Comparison of ENCODE assay signal across 15 cellular contexts in genomic region chr9:7363777-7364477, GRCh38.
DNase-seq lines count a peak whose midpoint lies in the region; ATAC-seq, FAIRE-seq and TF ChIP-seq lines count a peak whose summit lies in the region.
"Had no signal": no experiment of that assay in that cellular context is flagged by ENCODE, and none has a peak within 500 bp of the region (broad histone marks: within the 10 kb centered on the region; RNA-seq: fewer than 3 reads in every experiment).

No MANE protein-coding gene starts in this region.

- H2BK15ac ChIP-seq in mesenchymal stem cell (ENCODE audit: low read depth, poor library complexity, severe bottlenecking) = peak overlapping the region; percentile 52

- peak overlapping the region; percentile 64; the same call in 1 of the 2 replicates for H3K27ac Mint-ChIP-seq in WTC11
- H3K27ac Mint-ChIP-seq: B cell; CD4-positive, alpha-beta memory T cell had no signal

- H2BK5ac ChIP-seq in mesenchymal stem cell (ENCODE audit: low read depth, low read length, poor library complexity, severe bottlenecking) = no peak overlapping the region

- H3K27me3 ChIP-seq in A673 (replicated peaks; ENCODE audit: insufficient read depth, low read depth, low read length, poor library complexity) = no peaks in the 10 kb centered on the region
- H3K27me3 ChIP-seq in mesenchymal stem cell (ENCODE audit: control insufficient read depth in 1 of 2, insufficient read depth in 1 of 2, low read length in 2 of 2) = peaks cover 0 to 3% of the 10 kb centered on the region in 2 experiments
- H3K27me3 ChIP-seq in upper lobe of right lung = no peaks in the 10 kb centered on the region

- no peak overlapping the region for H3K14ac ChIP-seq in mesenchymal stem cell (ENCODE audit: low read length in 2 of 2)

- CTCF ChIA-PET in A673 (lab: Charles Lee) = no interaction called here
- CTCF ChIA-PET in WTC11 (lab: Charles Lee) = interaction anchor here (1.2 to 1.7 kb wide), 2 partner anchors 38 to 311 kb away, joined by 3 to 4 read pairs; no protein-coding TSS in a partner anchor

- no peak overlapping the region for H3K4me3 Mint-ChIP-seq in WTC11
- H3K4me3 Mint-ChIP-seq: B cell; CD4-positive, alpha-beta memory T cell had no signal

- no peaks in the 10 kb centered on the region for H3K36me3 Mint-ChIP-seq in WTC11
- H3K36me3 Mint-ChIP-seq: CD4-positive, alpha-beta memory T cell had no signal

- no peaks in the 10 kb centered on the region for H3K9me3 Mint-ChIP-seq in WTC11
- H3K9me3 Mint-ChIP-seq: CD4-positive, alpha-beta memory T cell had no signal

- H3K18ac ChIP-seq in mesenchymal stem cell (ENCODE audit: low read depth in 1 of 2, low read length in 2 of 2) = peak overlapping the region; percentile 29 to 81

- H3K4me3 ChIP-seq in A673 (ENCODE audit: low read depth, low read length, poor library complexity, severe bottlenecking) (no peak overlapping the region), mesenchymal stem cell (ENCODE audit: insufficient read depth in 1 of 2, low read depth in 1 of 2, low read length in 2 of 2) (no peak overlapping the region), coronary artery (no peak overlapping the region), upper lobe of right lung (no peak overlapping the region)

- peak overlapping the region; percentile 58 for H2BK120ac ChIP-seq in mesenchymal stem cell (ENCODE audit: low read depth, low read length)

- H3K36me3 ChIP-seq in A673 (ENCODE audit: insufficient read depth, low read length, poor library complexity, severe bottlenecking) (no peaks in the 10 kb centered on the region), mesenchymal stem cell (ENCODE audit: control insufficient read depth in 1 of 2, insufficient read depth in 2 of 2, low read depth in 1 of 2, low read length in 2 of 2) (no peaks in the 10 kb centered on the region), upper lobe of right lung (no peaks in the 10 kb centered on the region)

- H3K27ac ChIP-seq in A673 (ENCODE audit: low read depth, low read length, poor library complexity, severe bottlenecking) = no peak overlapping the region
- H3K27ac ChIP-seq in mesenchymal stem cell (ENCODE audit: low read length, poor library complexity, severe bottlenecking) = no peak overlapping the region
- no peak overlapping the region for H3K27ac ChIP-seq in coronary artery
- no peak overlapping the region for H3K27ac ChIP-seq in upper lobe of right lung
- H3K27ac ChIP-seq: KMS-11 had no signal

- no peak overlapping the region for H3K23ac ChIP-seq in mesenchymal stem cell (ENCODE audit: low read length in 2 of 2)

- H3K4me1 Mint-ChIP-seq in WTC11 = peaks cover 16% of the 10 kb centered on the region
- H3K4me1 Mint-ChIP-seq: B cell; CD4-positive, alpha-beta memory T cell had no signal

- H3K4me1 ChIP-seq in A673 (ENCODE audit: insufficient read depth, low read length, poor library complexity, severe bottlenecking) = peaks cover 28% of the 10 kb centered on the region
- no peaks in the 10 kb centered on the region for H3K4me1 ChIP-seq in mesenchymal stem cell (ENCODE audit: control insufficient read depth, insufficient read depth, low read depth, low read length)
- peaks cover 12% of the 10 kb centered on the region for H3K4me1 ChIP-seq in upper lobe of right lung

- intact Hi-C loops in A673 (cut with micrococcal nuclease; ENCODE audit: unreplicated experiment) (no loop called here), upper lobe of right lung (cut with DNase I) (no loop called here)

- peak overlapping the region; percentile 39 for H4K91ac ChIP-seq in mesenchymal stem cell (ENCODE audit: low read length)

- WGBS in mesenchymal stem cell = 93% methylated on average over 2 of the region's 4 CpGs

- H3K4ac ChIP-seq in mesenchymal stem cell (ENCODE audit: low read depth in 1 of 2, low read length in 2 of 2) = no peak overlapping the region

- no peaks in the 10 kb centered on the region for H3K79me1 ChIP-seq in mesenchymal stem cell (replicated peaks; ENCODE audit: low read length, poor library complexity, severe bottlenecking)

- no peak overlapping the region for H2AFZ ChIP-seq in mesenchymal stem cell (ENCODE audit: low read depth, low read length)

- no TSS peak for BruUV-seq in A673 (replicated peaks; lab: Mats Ljungman, UMichigan)

- peak; percentile 13; the same call in 1 of the 2 replicates for ATAC-seq in WTC11
- ATAC-seq in upper lobe of right lung = no peak
- no peak for ATAC-seq in HG03280 (IDR thresholded peaks at IDR 0.05; ENCODE audit: unreplicated experiment)

- peak; percentile 41 for FAIRE-seq in GM18507 (lab: Jason Lieb, UNC)

- DNase-seq in A673 (ENCODE audit: low spot score) (peak; percentile 10), GM18507 (ENCODE audit: extremely low spot score, insufficient read length, low read depth) (no peak), WTC11 (ENCODE audit: low spot score) (no peak), mesenchymal stem cell (no peak), coronary artery (ENCODE audit: low spot score) (no peak), cerebellum (ENCODE audit: low spot score) (no peak), upper lobe of right lung (no peak)
- DNase-seq: CD4-positive, alpha-beta memory T cell; H7; NCI-H1092 treated with DMSO at 0.1 percent for 48 hours; NCI-H187; NCI-H2171 treated with DMSO at 0.1 percent for 48 hours had no signal

- H3K27me3 Mint-ChIP-seq in WTC11 (ENCODE audit: low read depth) = no peaks in the 10 kb centered on the region

- no peak overlapping the region for H3K9ac ChIP-seq in mesenchymal stem cell (ENCODE audit: low read length)
- H3K9ac ChIP-seq: KMS-11 had no signal

- H4K8ac ChIP-seq in mesenchymal stem cell (ENCODE audit: low read length) = peak overlapping the region; percentile 54

- POLR2A ChIA-PET in A673 (lab: Charles Lee; ENCODE audit: low non-redundant PET) (no interaction called here), WTC11 (lab: Charles Lee) (interaction anchor here (0.6 kb wide), 1 partner anchor 40 kb away, joined by 4 read pairs; no protein-coding TSS in a partner anchor)

- no peak overlapping the region for H2AK5ac ChIP-seq in mesenchymal stem cell (ENCODE audit: low read length, severe bottlenecking)

- TF ChIP-seq CTCF in A673 (conservative IDR thresholded peaks at IDR 0.05; ENCODE audit: low read depth, low read length) (no peak), WTC11 (IDR thresholded peaks at IDR 0.05) (no peak), coronary artery (IDR thresholded peaks at IDR 0.05) (no peak), upper lobe of right lung (IDR thresholded peaks at IDR 0.05) (no peak)

- H3K4me2 ChIP-seq in mesenchymal stem cell (ENCODE audit: low read length, poor library complexity, severe bottlenecking) = no peak overlapping the region
- H3K4me2 ChIP-seq: KMS-11 had no signal

- H2BK12ac ChIP-seq in mesenchymal stem cell (ENCODE audit: low read length in 2 of 2) = no peak overlapping the region

- no peaks in the 10 kb centered on the region for H3K9me3 ChIP-seq in A673 (ENCODE audit: low read depth, low read length, poor library complexity, severe bottlenecking)
- H3K9me3 ChIP-seq in mesenchymal stem cell (ENCODE audit: control insufficient read depth, low read length) = no peaks in the 10 kb centered on the region
- H3K9me3 ChIP-seq in upper lobe of right lung = no peaks in the 10 kb centered on the region

TF ChIP-seq in WTC11, 78 proteins besides CTCF, POLR2A, EP300 and RAD21:
- no peak for TF ChIP-seq CREB1 (CRISPR knock-in tag; IDR thresholded peaks at IDR 0.05)
- no peak for TF ChIP-seq ZNF423 (CRISPR knock-in tag; IDR thresholded peaks at IDR 0.05)
- TF ChIP-seq ZNF512 (CRISPR knock-in tag; IDR thresholded peaks at IDR 0.05; ENCODE audit: borderline replicate concordance) = no peak
- TF ChIP-seq ZNF425 (CRISPR knock-in tag; conservative IDR thresholded peaks at IDR 0.05) = no peak
